8 cellular contexts compared by ENCODE assay signal in genomic region chr1:227885648-227886502, GRCh38.
DNase-seq lines count a peak whose midpoint lies in the region; ATAC-seq and TF ChIP-seq lines count a peak whose summit lies in the region.

No MANE protein-coding gene starts in this region.

- H3K4me3 ChIP-seq in AG10803 (ENCODE audit: low read length) (no peak overlapping the region), choroid plexus epithelial cell (ENCODE audit: low read depth, low read length) (no peak overlapping the region)

- DNase-seq in AG10803 (ENCODE audit: low read depth) (peak; percentile 35), choroid plexus epithelial cell (ENCODE audit: low read depth) (peak; percentile 45), mesothelial cell of epicardium (ENCODE audit: low spot score in 2 of 2, unreplicated experiment in 2 of 2) (peak; percentile 15 to 37), NCI-H82 treated with DMSO at 0.1 percent for 48 hours (lab: John Stamatoyannopoulos, UW; ENCODE audit: unreplicated experiment) (no peak)
- no peak for DNase-seq in stimulated activated CD4-positive, alpha-beta T cell treated with anti-CD3 and anti-CD28 coated beads, Interleukin-2, amount 100 ng/mL, for 48 hours

- H3K4me1 Mint-ChIP-seq in IgD-negative memory B cell, result peaks cover 6 to 10% (median 8%) of the 10 kb centered on the region in 3 donors
- H3K4me1 Mint-ChIP-seq in mesothelial cell of epicardium, result peaks cover 15% of the 10 kb centered on the region

- no peak for ATAC-seq in HG03045 (IDR thresholded peaks at IDR 0.05; ENCODE audit: unreplicated experiment)
- no peak for ATAC-seq in GM21723 (IDR thresholded peaks at IDR 0.05; ENCODE audit: unreplicated experiment)

- H3K27me3 Mint-ChIP-seq in IgD-negative memory B cell, result no peaks in the 10 kb centered on the region
- H3K27me3 Mint-ChIP-seq in mesothelial cell of epicardium (ENCODE audit: low read depth), result peaks cover 4% of the 10 kb centered on the region

- H3K27ac Mint-ChIP-seq in IgD-negative memory B cell (peak overlapping the region in 1 of 3 donors; percentile 80), mesothelial cell of epicardium (peak overlapping the region; percentile 81)

- H3K36me3 Mint-ChIP-seq in IgD-negative memory B cell (no peaks in the 10 kb centered on the region), mesothelial cell of epicardium (no peaks in the 10 kb centered on the region)

- peak overlapping the region; percentile 55 to 88 (median 84) for H3K4me3 Mint-ChIP-seq in IgD-negative memory B cell
- peak overlapping the region; percentile 13 for H3K4me3 Mint-ChIP-seq in mesothelial cell of epicardium

- TF ChIP-seq CTCF in AG10803 (conservative IDR thresholded peaks at IDR 0.05; ENCODE audit: low read length) (no peak), choroid plexus epithelial cell (conservative IDR thresholded peaks at IDR 0.05; ENCODE audit: low read depth, low read length) (no peak), mesothelial cell of epicardium (IDR thresholded peaks at IDR 0.05; ENCODE audit: unreplicated experiment) (no peak)

- H3K9me3 Mint-ChIP-seq in IgD-negative memory B cell (no peaks in the 10 kb centered on the region), mesothelial cell of epicardium (no peaks in the 10 kb centered on the region)

Comparison
In these comparisons a context has a peak if more than half of its experiments do, and no peak if none do; other contexts are left out.
1. DNase-seq: peak in AG10803 (single experiment), choroid plexus epithelial cell (single experiment) and mesothelial cell of epicardium (2 of 2); none in NCI-H82 treated with DMSO at 0.1 percent for 48 hours (single experiment) and stimulated activated CD4-positive, alpha-beta T cell treated with anti-CD3 and anti-CD28 coated beads, Interleukin-2, amount 100 ng/mL, for 48 hours (0 of 2).